16 cellular contexts compared by ENCODE assay signal in the genomic region with DNA sequence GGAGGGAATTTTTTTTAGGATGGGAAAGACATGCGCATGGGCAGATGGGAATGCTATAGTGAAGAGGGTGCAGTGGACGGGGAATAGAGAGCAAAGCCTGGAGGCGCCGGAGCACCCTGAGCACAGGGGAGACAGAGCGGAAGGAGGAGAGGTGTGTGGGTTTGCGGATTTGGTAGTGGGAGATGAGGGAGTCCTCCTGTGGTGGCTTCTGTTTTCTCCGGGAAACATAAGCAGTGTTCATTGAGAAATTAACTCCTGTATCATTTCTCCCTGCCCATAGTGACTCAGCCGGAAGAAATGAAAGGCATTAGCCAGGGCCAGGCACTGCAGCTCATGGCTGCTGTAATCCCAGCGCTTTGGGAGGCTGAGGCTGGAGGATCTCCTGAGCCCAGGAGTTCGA.
DNase-seq lines count a peak whose midpoint lies in the region; ATAC-seq lines count a peak whose summit lies in the region.
"Had no signal": no experiment of that assay in that cellular context is flagged by ENCODE, and none has a peak within 500 bp of the region (broad histone marks: within the 10 kb centered on the region; RNA-seq: fewer than 3 reads in every experiment).

No MANE protein-coding gene starts in this region.

- peaks cover 6% of the 10 kb centered on the region for H3K4me1 ChIP-seq in adipocyte (ENCODE audit: control insufficient read depth, insufficient read depth, low read length)
- H3K4me1 ChIP-seq: uterus had no signal

- no peaks in the 10 kb centered on the region for H3K27me3 ChIP-seq in adipocyte (replicated peaks; ENCODE audit: control insufficient read depth, insufficient read depth, low read length)
- H3K27me3 ChIP-seq: uterus had no signal

- H3K9ac ChIP-seq in adipocyte (ENCODE audit: low read length): no peak overlapping the region

- ATAC-seq in HG03460 (IDR thresholded peaks at IDR 0.05; ENCODE audit: unreplicated experiment): no peak
- ATAC-seq: stimulated activated effector memory CD8-positive, alpha-beta T cell treated with anti-CD3 and anti-CD28 coated beads, Interleukin-12 subunit alpha, Interleukin-12 subunit beta, amount 100 ng/mL, for 72 hours had no signal

- no peaks in the 10 kb centered on the region for H3K9me3 ChIP-seq in adipocyte (ENCODE audit: control insufficient read depth, low read length)
- H3K9me3 ChIP-seq: uterus had no signal

- H3K36me3 ChIP-seq in adipocyte (ENCODE audit: control insufficient read depth, insufficient read depth, low read length, severe bottlenecking): no peaks in the 10 kb centered on the region
- H3K36me3 ChIP-seq: uterus had no signal

- no peak overlapping the region for H3K4me3 ChIP-seq in adipocyte (ENCODE audit: low read length)
- H3K4me3 ChIP-seq: uterus had no signal

- DNase-seq in AG08395 (ENCODE audit: low spot score) (peak; percentile 72), HPDE6-E6E7 (ENCODE audit: extremely low spot score) (peak; percentile 52), adipocyte (ENCODE audit: low read depth) (peak; percentile 55), glomerular visceral epithelial cell (ENCODE audit: extremely low spot score) (peak; percentile 62), GOT3 (lab: John Stamatoyannopoulos, UW) (no peak), COR-L47 (lab: John Stamatoyannopoulos, UW) (no peak)
- no peak for DNase-seq in activated naive CD4-positive, alpha-beta T cell (lab: John Stamatoyannopoulos, UW)
- DNase-seq: activated CD4-positive, alpha-beta memory T cell treated with anti-CD3 and anti-CD28 coated beads for 36 hours; activated effector memory CD4-positive, alpha-beta T cell treated with Interleukin-2 at 50 U/mL for 16 hours; caudate nucleus; DMS79; NCI-H2107; stimulated activated CD4-positive, alpha-beta T cell treated with anti-CD3 and anti-CD28 coated beads, Interleukin-2, amount 100 ng/mL, for 48 hours; uterus had no signal

Comparison
In these comparisons a context has a peak if more than half of its experiments do, and no peak if none do; other contexts are left out.
1. DNase-seq: peak in AG08395 (single experiment), HPDE6-E6E7 (single experiment), adipocyte (single experiment) and glomerular visceral epithelial cell (single experiment); none in activated naive CD4-positive, alpha-beta T cell (0 of 4), GOT3 (single experiment) and COR-L47 (single experiment).